Comparison of ENCODE assay signal across 12 cellular contexts in the genomic region with DNA sequence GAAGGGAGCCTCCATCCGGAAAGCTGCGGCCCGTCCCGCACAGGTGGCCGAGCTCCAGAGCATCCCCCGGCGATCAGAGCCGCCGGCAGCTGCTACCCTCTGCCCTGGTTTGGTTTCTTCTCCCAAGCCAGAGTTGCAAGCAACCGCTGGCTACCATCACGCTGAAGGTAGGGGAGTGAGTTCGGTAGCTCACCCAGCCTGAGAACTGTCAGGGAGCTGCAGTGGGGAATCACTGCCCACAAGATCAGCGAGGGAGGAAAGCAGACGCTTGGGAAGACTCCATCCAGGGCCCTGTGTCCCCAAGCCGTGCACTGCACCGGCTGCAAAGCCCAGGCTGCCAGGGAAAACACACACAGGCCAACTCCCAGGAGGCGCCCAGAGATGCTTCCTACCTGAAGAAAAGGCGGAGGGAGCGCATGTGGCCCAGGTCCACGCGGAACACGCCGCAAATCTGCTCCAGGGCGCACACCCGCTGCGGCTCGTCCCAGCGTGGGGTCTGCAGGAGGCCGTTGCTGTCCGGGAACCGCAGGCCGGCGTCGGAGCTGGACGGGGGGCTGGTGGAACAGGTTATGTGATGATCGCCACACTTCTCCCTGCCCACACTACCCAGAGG.
DNase-seq lines count a peak whose midpoint lies in the region; ATAC-seq and TF ChIP-seq lines count a peak whose summit lies in the region.
"Had no signal": no experiment of that assay in that cellular context is flagged by ENCODE, and none has a peak within 500 bp of the region (broad histone marks: within the 10 kb centered on the region; RNA-seq: fewer than 3 reads in every experiment).

No MANE protein-coding gene starts in this region.

- H3K4me1 ChIP-seq in ectodermal cell (ENCODE audit: control insufficient read depth, insufficient read depth, low read length) (peaks cover 54% of the 10 kb centered on the region), neuron (ENCODE audit: insufficient read depth, low read length) (peaks cover 48% of the 10 kb centered on the region), upper lobe of left lung (peaks cover 18 to 22% (median 20%) of the 10 kb centered on the region in 4 donors)
- H3K4me1 ChIP-seq: A549 had no signal

- TF ChIP-seq CTCF in upper lobe of left lung (IDR thresholded peaks at IDR 0.05) = no peak

- H3K4me3 Mint-ChIP-seq in activated naive CD4-positive, alpha-beta T cell treated with anti-CD3 and anti-CD28 coated beads, Interleukin-2, amount 10 ng/mL, durations not matched to agents 7 days and 5 days = no peak overlapping the region
- H3K4me3 Mint-ChIP-seq: activated CD8-positive, alpha-beta memory T cell treated with anti-CD3 and anti-CD28 coated beads, Interleukin-2, amount 10 ng/mL, durations not matched to agents 7 days and 5 days had no signal

- peak; percentile 9 for DNase-seq in activated naive CD4-positive, alpha-beta T cell treated with anti-CD3 and anti-CD28 coated beads, Interleukin-2, amount 10 ng/mL, durations not matched to agents 7 days and 5 days
- DNase-seq in activated naive CD4-positive, alpha-beta T cell (lab: John Stamatoyannopoulos, UW) = no peak
- DNase-seq in upper lobe of left lung = peak; percentile 12 to 82
- no peak for DNase-seq in NCI-H1436 treated with DMSO at 0.1 percent for 48 hours (lab: John Stamatoyannopoulos, UW)
- DNase-seq: activated CD8-positive, alpha-beta memory T cell treated with anti-CD3 and anti-CD28 coated beads, Interleukin-2, amount 10 ng/mL, durations not matched to agents 7 days and 5 days; NCI-H345 had no signal

- TF ChIP-seq EP300 in upper lobe of left lung (IDR thresholded peaks at IDR 0.05) = no peak

- H3K27me3 ChIP-seq in ectodermal cell (ENCODE audit: control insufficient read depth, insufficient read depth, low read length, poor library complexity, severe bottlenecking) (peaks cover 23% of the 10 kb centered on the region), neuron (ENCODE audit: insufficient read depth, low read length) (no peaks in the 10 kb centered on the region), upper lobe of left lung (no peaks in the 10 kb centered on the region)
- H3K27me3 ChIP-seq: thyroid gland had no signal

- H3K4me3 ChIP-seq in ectodermal cell (ENCODE audit: insufficient read depth, low read depth, low read length) (peak overlapping the region; percentile 3), neuron (ENCODE audit: low read length) (peak overlapping the region; percentile 35), upper lobe of left lung (peak overlapping the region in 1 of 4 donors; percentile 10)
- H3K4me3 ChIP-seq: A549, thyroid gland had no signal

- TF ChIP-seq POLR2A in upper lobe of left lung (IDR thresholded peaks at IDR 0.05) = no peak

- H3K27ac ChIP-seq in ectodermal cell (ENCODE audit: insufficient read depth, low read depth, low read length, poor library complexity, severe bottlenecking) (peak overlapping the region; percentile 41), upper lobe of left lung (peak overlapping the region in 1 of 4 donors; percentile 77)
- H3K27ac ChIP-seq: A549 had no signal

- H3K36me3 ChIP-seq in ectodermal cell (ENCODE audit: control insufficient read depth, insufficient read depth, low read length) = peaks cover 4% of the 10 kb centered on the region
- H3K36me3 ChIP-seq in neuron (ENCODE audit: insufficient read depth, low read length) = peaks cover 10% of the 10 kb centered on the region
- H3K36me3 ChIP-seq in upper lobe of left lung = peaks cover 0 to 20% (median 14%) of the 10 kb centered on the region in 4 donors

- WGBS in ectodermal cell, 2 experiments = 70 to 72% methylated on average over 36 of the region's 36 CpGs
- 61 to 75% methylated on average over 18 to 36 of the region's 36 CpGs for WGBS in upper lobe of left lung, 2 donors

- no peaks in the 10 kb centered on the region for H3K4me1 Mint-ChIP-seq in activated naive CD4-positive, alpha-beta T cell treated with anti-CD3 and anti-CD28 coated beads, Interleukin-2, amount 10 ng/mL, durations not matched to agents 7 days and 5 days
- H3K4me1 Mint-ChIP-seq: activated CD8-positive, alpha-beta memory T cell treated with anti-CD3 and anti-CD28 coated beads, Interleukin-2, amount 10 ng/mL, durations not matched to agents 7 days and 5 days had no signal

- H3K9me3 ChIP-seq in ectodermal cell (ENCODE audit: control insufficient read depth, low read length) = no peaks in the 10 kb centered on the region
- no peaks in the 10 kb centered on the region for H3K9me3 ChIP-seq in neuron (ENCODE audit: low read length)
- no peaks in the 10 kb centered on the region for H3K9me3 ChIP-seq in upper lobe of left lung
- H3K9me3 ChIP-seq: A549, thyroid gland had no signal

- no peaks in the 10 kb centered on the region for H3K9me3 Mint-ChIP-seq in activated naive CD4-positive, alpha-beta T cell treated with anti-CD3 and anti-CD28 coated beads, Interleukin-2, amount 10 ng/mL, durations not matched to agents 7 days and 5 days

- CTCF ChIA-PET in activated naive CD4-positive, alpha-beta T cell treated with anti-CD3 and anti-CD28 coated beads, Interleukin-2, amount 10 ng/mL, durations not matched to agents 7 days and 5 days (lab: Charles Lee) = interaction anchor here (1.9 kb wide), 1 partner anchor 18 kb away, joined by 5 read pairs; no protein-coding TSS in a partner anchor

- no peaks in the 10 kb centered on the region for H3K36me3 Mint-ChIP-seq in activated naive CD4-positive, alpha-beta T cell treated with anti-CD3 and anti-CD28 coated beads, Interleukin-2, amount 10 ng/mL, durations not matched to agents 7 days and 5 days
- H3K36me3 Mint-ChIP-seq: activated CD8-positive, alpha-beta memory T cell treated with anti-CD3 and anti-CD28 coated beads, Interleukin-2, amount 10 ng/mL, durations not matched to agents 7 days and 5 days had no signal

- ATAC-seq in upper lobe of left lung (ENCODE audit: low FRiP score in 2 of 2) (no peak), HG02885 (IDR thresholded peaks at IDR 0.05; ENCODE audit: poor library complexity, unreplicated experiment) (no peak), GM18858 (IDR thresholded peaks at IDR 0.05; ENCODE audit: unreplicated experiment) (no peak)
- ATAC-seq: A549; activated CD8-positive, alpha-beta memory T cell treated with anti-CD3 and anti-CD28 coated beads, Interleukin-2, amount 10 ng/mL, durations not matched to agents 7 days and 5 days had no signal

- H3K27me3 Mint-ChIP-seq in activated naive CD4-positive, alpha-beta T cell treated with anti-CD3 and anti-CD28 coated beads, Interleukin-2, amount 10 ng/mL, durations not matched to agents 7 days and 5 days = peaks cover 25% of the 10 kb centered on the region

- no peak overlapping the region for H2AFZ ChIP-seq in neuron (ENCODE audit: low read depth, low read length)

- no peak overlapping the region for H3K27ac Mint-ChIP-seq in activated naive CD4-positive, alpha-beta T cell treated with anti-CD3 and anti-CD28 coated beads, Interleukin-2, amount 10 ng/mL, durations not matched to agents 7 days and 5 days
- H3K27ac Mint-ChIP-seq: activated CD8-positive, alpha-beta memory T cell treated with anti-CD3 and anti-CD28 coated beads, Interleukin-2, amount 10 ng/mL, durations not matched to agents 7 days and 5 days had no signal

Comparison
In these comparisons a context has a peak if more than half of its experiments do, and no peak if none do; other contexts are left out.
1. DNase-seq: peak in activated naive CD4-positive, alpha-beta T cell treated with anti-CD3 and anti-CD28 coated beads, Interleukin-2, amount 10 ng/mL, durations not matched to agents 7 days and 5 days (single experiment) and upper lobe of left lung (2 of 2); none in activated naive CD4-positive, alpha-beta T cell (0 of 4) and NCI-H1436 treated with DMSO at 0.1 percent for 48 hours (single experiment).